1 cellular context compared by ENCODE assay signal in genomic region chr11:68017858-68018729, GRCh38.
TF ChIP-seq lines count a peak whose summit lies in the region.

No MANE protein-coding gene starts in this region.

TF ChIP-seq in H1, 55 proteins besides CTCF, POLR2A, EP300 and RAD21:
- TF ChIP-seq ZNF274 (IDR thresholded peaks at IDR 0.05; ENCODE audit: borderline replicate concordance, extremely low read depth, low read length) (no peak), TAF7 (optimal IDR thresholded peaks at IDR 0.05; ENCODE audit: borderline replicate concordance, low read depth, low read length) (no peak), NANOG (IDR thresholded peaks at IDR 0.05; ENCODE audit: insufficient read depth, low read depth, low read length, poor library complexity, severe bottlenecking) (no peak), SP1 (IDR thresholded peaks at IDR 0.05; ENCODE audit: low read depth, low read length) (no peak), KDM1A (IDR thresholded peaks at IDR 0.05; ENCODE audit: borderline replicate concordance, low read length) (no peak), GTF2F1 (IDR thresholded peaks at IDR 0.05; ENCODE audit: borderline replicate concordance, low read depth, low read length) (no peak), CHD7 (IDR thresholded peaks at IDR 0.05; ENCODE audit: insufficient replicate concordance, low read length) (no peak), CBX8 (IDR thresholded peaks at IDR 0.05; ENCODE audit: borderline replicate concordance, low read depth, low read length) (no peak), CBX5 (IDR thresholded peaks at IDR 0.05; ENCODE audit: low read depth, low read length) (no peak), JUND (IDR thresholded peaks at IDR 0.05; ENCODE audit: low read length) (no peak), TAF1 (IDR thresholded peaks at IDR 0.05; ENCODE audit: low read depth, low read length) (no peak), HDAC6 (IDR thresholded peaks at IDR 0.05; ENCODE audit: low read depth, low read length) (no peak), BRCA1 (IDR thresholded peaks at IDR 0.05; ENCODE audit: low read depth, low read length) (no peak), CEBPB (IDR thresholded peaks at IDR 0.05; ENCODE audit: low read depth, low read length) (no peak), POU5F1 (IDR thresholded peaks at IDR 0.05; ENCODE audit: low read depth, low read length) (no peak), JUN (IDR thresholded peaks at IDR 0.05; ENCODE audit: low read depth, low read length) (no peak), RXRA (IDR thresholded peaks at IDR 0.05; ENCODE audit: insufficient read depth, low read depth, low read length) (no peak), RBBP5 (IDR thresholded peaks at IDR 0.05; ENCODE audit: borderline replicate concordance, low read depth, low read length) (no peak)
- TF ChIP-seq, protein P1, sequence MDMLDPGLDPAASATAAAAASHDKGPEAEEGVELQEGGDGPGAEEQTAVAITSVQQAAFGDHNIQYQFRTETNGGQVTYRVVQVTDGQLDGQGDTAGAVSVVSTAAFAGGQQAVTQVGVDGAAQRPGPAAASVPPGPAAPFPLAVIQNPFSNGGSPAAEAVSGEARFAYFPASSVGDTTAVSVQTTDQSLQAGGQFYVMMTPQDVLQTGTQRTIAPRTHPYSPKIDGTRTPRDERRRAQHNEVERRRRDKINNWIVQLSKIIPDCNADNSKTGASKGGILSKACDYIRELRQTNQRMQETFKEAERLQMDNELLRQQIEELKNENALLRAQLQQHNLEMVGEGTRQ (IDR thresholded peaks at IDR 0.05; ENCODE audit: low read length): no peak
- TF ChIP-seq, protein P2, sequence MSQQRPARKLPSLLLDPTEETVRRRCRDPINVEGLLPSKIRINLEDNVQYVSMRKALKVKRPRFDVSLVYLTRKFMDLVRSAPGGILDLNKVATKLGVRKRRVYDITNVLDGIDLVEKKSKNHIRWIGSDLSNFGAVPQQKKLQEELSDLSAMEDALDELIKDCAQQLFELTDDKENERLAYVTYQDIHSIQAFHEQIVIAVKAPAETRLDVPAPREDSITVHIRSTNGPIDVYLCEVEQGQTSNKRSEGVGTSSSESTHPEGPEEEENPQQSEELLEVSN (IDR thresholded peaks at IDR 0.05): no peak
